10 cellular contexts compared by ENCODE assay signal in the genomic region with DNA sequence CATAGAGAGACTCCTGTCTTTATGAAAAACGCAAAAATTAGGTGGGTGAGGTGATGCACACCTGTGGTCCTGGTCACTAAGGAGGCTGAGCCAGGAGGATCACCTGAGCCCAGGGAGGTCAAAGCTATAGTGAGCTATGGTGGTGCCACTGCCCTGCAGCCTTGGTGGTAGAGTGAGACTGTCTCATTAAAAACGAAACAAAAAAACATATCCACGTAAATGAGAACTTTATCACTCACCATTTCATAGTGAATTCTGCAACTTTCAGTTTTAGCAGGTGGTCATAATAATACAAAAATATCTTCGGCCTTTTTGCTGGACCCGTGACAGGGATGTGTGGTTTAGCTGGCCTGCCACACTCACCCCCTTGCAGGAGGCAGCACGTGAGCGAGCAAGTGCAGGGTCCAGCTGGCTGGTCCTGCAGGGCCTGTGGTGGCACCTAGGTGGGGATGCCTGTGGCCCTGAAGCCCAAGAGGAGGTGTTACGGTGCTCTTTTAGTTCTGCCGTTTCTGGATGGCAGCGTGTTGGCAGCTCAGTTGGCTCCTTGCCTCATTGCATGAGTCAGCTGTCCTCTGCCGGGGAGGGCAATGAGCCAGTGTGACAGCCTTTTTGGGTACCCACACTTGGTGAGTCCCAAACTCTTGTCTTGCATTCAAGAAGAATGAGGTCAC.
DNase-seq lines count a peak whose midpoint lies in the region; ATAC-seq and TF ChIP-seq lines count a peak whose summit lies in the region.
"Had no signal": no experiment of that assay in that cellular context is flagged by ENCODE, and none has a peak within 500 bp of the region (broad histone marks: within the 10 kb centered on the region; RNA-seq: fewer than 3 reads in every experiment).

No MANE protein-coding gene starts in this region.

- H3K9ac ChIP-seq in PC-3 (ENCODE audit: low read length) = no peak overlapping the region

- no TSS peak for BruUV-seq in PC-3 (replicated peaks; lab: Mats Ljungman, UMichigan)

- H4K20me1 ChIP-seq in PC-3 (ENCODE audit: low read length) = no peaks in the 10 kb centered on the region

- H3K9me3 ChIP-seq in PC-3 (ENCODE audit: low read length) = no peaks in the 10 kb centered on the region

- POLR2A ChIA-PET in PC-3 (lab: Charles Lee; ENCODE audit: unreplicated experiment) (no interaction called here), GM10248 (lab: Yijun Ruan, JAX) (no interaction called here)

- no peak overlapping the region for H3K27ac ChIP-seq in PC-3 (ENCODE audit: low read length)
- H3K27ac ChIP-seq: 22Rv1 had no signal

- peak overlapping the region; percentile 86 for H3K4me2 ChIP-seq in PC-3 (ENCODE audit: low read length)

- no peaks in the 10 kb centered on the region for H3K36me3 ChIP-seq in PC-3 (ENCODE audit: low read depth, low read length)

- peak; percentile 2 for DNase-seq in DMS 273 (lab: John Stamatoyannopoulos, UW; ENCODE audit: unreplicated experiment)
- no peak for DNase-seq in DMS 273 treated with DMSO at 0.1 percent for 48 hours (lab: John Stamatoyannopoulos, UW)
- peak; percentile 86 for DNase-seq in PC-3
- peak; percentile 46 for DNase-seq in globus pallidus (ENCODE audit: low spot score)
- DNase-seq in stimulated activated effector memory CD8-positive, alpha-beta T cell treated with anti-CD3 and anti-CD28 coated beads, Interleukin-12 subunit alpha, Interleukin-12 subunit beta, amount 100 ng/mL, for 72 hours (ENCODE audit: low spot score in 2 of 2) = no peak
- DNase-seq in GM10248 (ENCODE audit: extremely low spot score) = no peak
- DNase-seq in activated T-cell treated with anti-CD3 and anti-CD28 coated beads for 4 hours = no peak
- DNase-seq in T-helper 9 cell = no peak
- DNase-seq: naive B cell had no signal

- H2AFZ ChIP-seq in PC-3 (ENCODE audit: low read length) = peak overlapping the region; percentile 71

- peak; percentile 80 for ATAC-seq in PC-3
- ATAC-seq in stimulated activated effector memory CD8-positive, alpha-beta T cell treated with anti-CD3 and anti-CD28 coated beads, Interleukin-12 subunit alpha, Interleukin-12 subunit beta, amount 100 ng/mL, for 72 hours = peak; percentile 24

- no peak overlapping the region for H3K27ac Mint-ChIP-seq in stimulated activated effector memory CD8-positive, alpha-beta T cell treated with anti-CD3 and anti-CD28 coated beads, Interleukin-12 subunit alpha, Interleukin-12 subunit beta, amount 100 ng/mL, for 72 hours

- no peaks in the 10 kb centered on the region for H3K79me2 ChIP-seq in PC-3 (ENCODE audit: low read length)

- H3K9me3 Mint-ChIP-seq in stimulated activated effector memory CD8-positive, alpha-beta T cell treated with anti-CD3 and anti-CD28 coated beads, Interleukin-12 subunit alpha, Interleukin-12 subunit beta, amount 100 ng/mL, for 72 hours = peaks cover 2% of the 10 kb centered on the region

- peaks cover 12% of the 10 kb centered on the region; the same call in 1 of the 2 replicates for H3K27me3 ChIP-seq in PC-3 (ENCODE audit: low read length)

- H3K36me3 Mint-ChIP-seq in stimulated activated effector memory CD8-positive, alpha-beta T cell treated with anti-CD3 and anti-CD28 coated beads, Interleukin-12 subunit alpha, Interleukin-12 subunit beta, amount 100 ng/mL, for 72 hours = no peaks in the 10 kb centered on the region
- H3K36me3 Mint-ChIP-seq: naive B cell had no signal

- H3K4me1 ChIP-seq in PC-3 (ENCODE audit: insufficient read depth, low read length) = peaks cover 11% of the 10 kb centered on the region

- CTCF ChIA-PET in PC-3 (lab: Charles Lee) = no interaction called here
- CTCF ChIA-PET in GM10248 (lab: Yijun Ruan, JAX) = no interaction called here

- H3K4me1 Mint-ChIP-seq in stimulated activated effector memory CD8-positive, alpha-beta T cell treated with anti-CD3 and anti-CD28 coated beads, Interleukin-12 subunit alpha, Interleukin-12 subunit beta, amount 100 ng/mL, for 72 hours = no peaks in the 10 kb centered on the region

- no peak for TF ChIP-seq CTCF in PC-3 (conservative IDR thresholded peaks at IDR 0.05; ENCODE audit: low read depth, low read length)
- no peak for TF ChIP-seq CTCF in GM10248 (IDR thresholded peaks at IDR 0.05; ENCODE audit: control extremely low read depth, extremely low read depth, low read depth, missing control alignments)

- peak overlapping the region; percentile 59 for H3K4me3 ChIP-seq in PC-3 (ENCODE audit: low read length)

- H3K9me2 ChIP-seq in PC-3 (replicated peaks; ENCODE audit: low read length) = no peaks in the 10 kb centered on the region

- intact Hi-C loops in PC-3 (cut with micrococcal nuclease) = no loop called here

- H3K4me3 Mint-ChIP-seq in stimulated activated effector memory CD8-positive, alpha-beta T cell treated with anti-CD3 and anti-CD28 coated beads, Interleukin-12 subunit alpha, Interleukin-12 subunit beta, amount 100 ng/mL, for 72 hours = no peak overlapping the region

- no peaks in the 10 kb centered on the region for H3F3A ChIP-seq in PC-3 (ENCODE audit: low read length, unreplicated experiment)

Comparison
In these comparisons a context has a peak if more than half of its experiments do, and no peak if none do; other contexts are left out.
1. DNase-seq: peak in DMS 273 (single experiment), PC-3 (single experiment) and globus pallidus (single experiment); none in DMS 273 treated with DMSO at 0.1 percent for 48 hours (single experiment), stimulated activated effector memory CD8-positive, alpha-beta T cell treated with anti-CD3 and anti-CD28 coated beads, Interleukin-12 subunit alpha, Interleukin-12 subunit beta, amount 100 ng/mL, for 72 hours (0 of 2), GM10248 (single experiment), activated T-cell treated with anti-CD3 and anti-CD28 coated beads for 4 hours (single experiment) and T-helper 9 cell (single experiment).